ENCODE assay signal across 1 cellular context in the genomic region with DNA sequence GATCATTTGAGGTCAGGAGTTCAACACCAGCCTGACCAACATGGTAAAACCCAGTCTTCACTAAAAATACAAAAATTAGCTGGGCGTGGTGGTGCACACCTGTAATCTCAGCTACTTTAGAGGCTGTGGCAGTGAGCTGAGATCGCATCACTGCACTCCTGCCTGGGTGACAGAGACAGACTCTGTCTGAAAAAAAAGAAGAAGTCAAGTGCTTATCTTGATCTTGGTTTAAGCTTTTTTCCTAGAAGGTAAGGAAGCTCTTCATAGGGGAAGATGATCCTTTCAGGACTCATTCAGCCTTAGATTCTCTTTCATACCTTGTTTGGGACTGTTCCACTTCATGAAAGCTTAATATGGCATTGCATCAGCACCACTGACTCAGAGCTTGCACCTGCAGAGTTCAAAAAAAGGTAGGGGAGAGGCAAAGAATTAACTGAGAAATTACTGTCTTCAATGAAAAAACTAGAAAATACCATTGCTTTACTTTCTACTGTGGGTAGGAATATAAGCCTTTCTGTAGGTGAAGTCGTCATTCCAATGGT.
TF ChIP-seq lines count a peak whose summit lies in the region.

No MANE protein-coding gene starts in this region.

TF ChIP-seq in HEK293T, 16 proteins besides CTCF, POLR2A, EP300 and RAD21 (continued from another document):
- no peak for TF ChIP-seq FOXA1 (IDR thresholded peaks at IDR 0.05)
- TF ChIP-seq BHLHE40 (IDR thresholded peaks at IDR 0.05; ENCODE audit: borderline replicate concordance) = no peak
- TF ChIP-seq PKNOX1 (IDR thresholded peaks at IDR 0.05) = no peak
- TF ChIP-seq L3MBTL2 (conservative IDR thresholded peaks at IDR 0.05) = no peak
- no peak for TF ChIP-seq LEF1 (IDR thresholded peaks at IDR 0.05; ENCODE audit: borderline replicate concordance)
- no peak for TF ChIP-seq NFRKB (IDR thresholded peaks at IDR 0.05)
- no peak for TF ChIP-seq ARNT (IDR thresholded peaks at IDR 0.05)
- no peak for TF ChIP-seq ZNF384 (IDR thresholded peaks at IDR 0.05)
- TF ChIP-seq HDGF (IDR thresholded peaks at IDR 0.05; ENCODE audit: borderline replicate concordance) = no peak
- no peak for TF ChIP-seq TARDBP (IDR thresholded peaks at IDR 0.05)
